Comparison of ENCODE assay signal across 8 cellular contexts in the genomic region with DNA sequence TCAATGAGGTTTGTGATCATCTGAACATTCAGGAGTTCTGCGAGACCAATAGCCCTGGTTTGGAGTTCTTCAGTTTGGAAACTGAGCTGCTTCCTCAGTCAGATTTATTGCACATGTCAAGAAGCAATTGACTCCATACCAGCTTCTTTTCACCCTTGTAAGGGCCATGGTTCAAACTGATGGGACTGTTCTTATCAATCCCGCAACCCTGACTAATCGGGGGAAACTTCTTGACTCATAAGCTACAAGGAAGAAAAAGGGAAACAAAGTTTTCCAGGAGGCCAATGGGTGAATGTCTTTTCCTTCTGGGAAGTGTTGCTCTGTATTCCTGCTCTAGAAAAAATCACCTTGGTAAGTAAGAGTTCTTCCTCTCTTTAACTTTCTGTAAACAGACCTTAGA.
"Had no signal": no experiment of that assay in that cellular context is flagged by ENCODE, and none has a peak within 500 bp of the region (broad histone marks: within the 10 kb centered on the region; RNA-seq: fewer than 3 reads in every experiment).

No MANE protein-coding gene starts in this region.

- H3K4me1 Mint-ChIP-seq: IgD-negative memory B cell had no signal

- H3K27ac Mint-ChIP-seq: IgD-negative memory B cell had no signal

- H3K4me3 ChIP-seq: K562 had no signal

- FAIRE-seq: HepG2, HTR-8/SVneo, K562 had no signal

- H3K27ac ChIP-seq: HL-60 had no signal

- H3K4me3 Mint-ChIP-seq: IgD-negative memory B cell had no signal

- DNase-seq: IMR-90, KBM-7, KG1 had no signal

- ATAC-seq: HepG2, K562 had no signal
